9 cellular contexts compared by ENCODE assay signal in the genomic region with DNA sequence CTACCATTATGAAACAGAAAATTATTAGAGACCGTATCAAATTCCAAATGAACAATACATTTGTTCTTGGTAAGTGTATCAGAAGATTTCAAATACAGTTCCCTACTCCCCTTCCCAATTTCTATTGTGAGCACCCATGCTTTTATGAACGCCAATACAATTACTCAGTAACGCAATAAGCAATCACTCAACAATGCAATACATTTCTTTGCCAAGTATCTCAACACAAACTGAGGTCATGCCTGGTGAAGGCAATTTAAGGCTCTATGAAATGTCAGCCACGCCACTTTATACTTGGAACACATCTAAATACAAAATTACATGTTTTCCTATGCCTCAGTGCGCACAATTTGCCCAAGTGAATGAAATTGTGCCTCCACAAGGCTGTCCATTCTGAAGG. TPM values are rescaled to one million over a fixed set of nuclear protein-coding genes. Genes with fewer than 3 reads are reported as not detected.
A peak's percentile ranks its signal among the peaks of the same experiment; 100 is the strongest.
DNase-seq lines count a peak whose midpoint lies in the region; ATAC-seq and TF ChIP-seq lines count a peak whose summit lies in the region.
"Had no signal": no experiment of that assay in that cellular context is flagged by ENCODE, and none has a peak within 500 bp of the region (broad histone marks: within the 10 kb centered on the region; RNA-seq: fewer than 3 reads in every experiment).

No MANE protein-coding gene starts in this region.

- H3K4me3 ChIP-seq in GM06990 (replicated peaks; ENCODE audit: low read depth, low read length) (peak overlapping the region; percentile 76), RWPE2 (ENCODE audit: severe bottlenecking) (peak overlapping the region; percentile 59), fibroblast of mammary gland (ENCODE audit: control insufficient read depth, low read depth, low read length) (peak overlapping the region; percentile 71)

- H3K9me3 ChIP-seq in RWPE2 (ENCODE audit: severe bottlenecking): no peaks in the 10 kb centered on the region

- no peaks in the 10 kb centered on the region for H3K4me1 ChIP-seq in RWPE2 (ENCODE audit: insufficient read depth, poor library complexity, severe bottlenecking)

- peak overlapping the region; percentile 58 for H3K27ac ChIP-seq in RWPE2 (ENCODE audit: poor library complexity, severe bottlenecking)

- H3K4me1 Mint-ChIP-seq in progenitor cell of endocrine pancreas (ENCODE audit: low read depth): peaks cover 5% of the 10 kb centered on the region

- H3K27ac Mint-ChIP-seq in progenitor cell of endocrine pancreas: peak overlapping the region; percentile 99

- peak overlapping the region; percentile 86 for H3K4me3 Mint-ChIP-seq in progenitor cell of endocrine pancreas (ENCODE audit: low read depth)

- DNase-seq in GM06990 (ENCODE audit: extremely low read depth, insufficient read length): no peak
- no peak for DNase-seq in RWPE2 (ENCODE audit: low spot score)
- peak; percentile 49 for DNase-seq in fibroblast of mammary gland (ENCODE audit: low read depth)
- no peak for DNase-seq in progenitor cell of endocrine pancreas (ENCODE audit: low spot score, unreplicated experiment)
- DNase-seq in activated gamma-delta T cell treated with Interleukin-2 at 50 U/mL for 16 hours: no peak
- no peak for DNase-seq in NOMO-1 treated with DMSO at 0.1 percent for 48 hours (lab: John Stamatoyannopoulos, UW; ENCODE audit: unreplicated experiment)

- no peaks in the 10 kb centered on the region for H3K36me3 Mint-ChIP-seq in progenitor cell of endocrine pancreas (ENCODE audit: insufficient read depth)

- TF ChIP-seq CTCF in GM06990 (IDR thresholded peaks at IDR 0.05; ENCODE audit: insufficient read depth, low read length, poor library complexity, severe bottlenecking): no peak
- no peak for TF ChIP-seq CTCF in RWPE2 (IDR thresholded peaks at IDR 0.05; ENCODE audit: poor library complexity, severe bottlenecking)
- no peak for TF ChIP-seq CTCF in fibroblast of mammary gland (conservative IDR thresholded peaks at IDR 0.05; ENCODE audit: control insufficient read depth, insufficient read depth, low read depth, low read length)
- TF ChIP-seq CTCF in progenitor cell of endocrine pancreas (IDR thresholded peaks at IDR 0.05; ENCODE audit: unreplicated experiment): no peak

- no peaks in the 10 kb centered on the region for H3K27me3 Mint-ChIP-seq in progenitor cell of endocrine pancreas

- peaks cover 2% of the 10 kb centered on the region; the same call in 1 of the 2 replicates for H3K36me3 ChIP-seq in GM06990 (ENCODE audit: control insufficient read depth, insufficient read depth, low read length)
- H3K36me3 ChIP-seq in RWPE2 (ENCODE audit: low read depth): peaks cover 14% of the 10 kb centered on the region

- H3K27me3 ChIP-seq in GM06990 (replicated peaks; ENCODE audit: control insufficient read depth, insufficient read depth, low read length) (no peaks in the 10 kb centered on the region), RWPE2 (ENCODE audit: insufficient read depth, poor library complexity, severe bottlenecking) (no peaks in the 10 kb centered on the region)

- no peak for ATAC-seq in RWPE2 (ENCODE audit: low read depth)
- ATAC-seq in GM19397 (IDR thresholded peaks at IDR 0.05; ENCODE audit: unreplicated experiment): no peak
- no peak for ATAC-seq in GM21723 (IDR thresholded peaks at IDR 0.05; ENCODE audit: unreplicated experiment)

- no peaks in the 10 kb centered on the region for H3K9me3 Mint-ChIP-seq in progenitor cell of endocrine pancreas (ENCODE audit: low read depth)

RNA-seq across cellular contexts. Expression of gene PNPLA4, which starts 0.7 kb away (rescaled TPM):
- 18.1 and 18.8 TPM in 2 replicates for total RNA-seq in progenitor cell of endocrine pancreas
- total RNA-seq: H4 had no signal
